8 cellular contexts compared by ENCODE assay signal in genomic region chr2:218908721-218909619, GRCh38. TPM values are rescaled to one million over a fixed set of nuclear protein-coding genes. Genes with fewer than 3 reads are reported as not detected.
DNase-seq lines count a peak whose midpoint lies in the region; ATAC-seq and TF ChIP-seq lines count a peak whose summit lies in the region.

No MANE protein-coding gene starts in this region.

- DNase-seq in AG10803 (ENCODE audit: low read depth) (peak; percentile 84), NCI-H524 (lab: John Stamatoyannopoulos, UW) (peak; percentile 76 to 94), lung (ENCODE audit: low spot score) (peak; percentile 87)
- peak; percentile 92 to 95 for DNase-seq in activated CD4-positive, alpha-beta T cell treated with anti-CD3 and anti-CD28 coated beads, Interleukin-2, amount 50 U/mL, for 48 hours
- DNase-seq in stimulated activated CD4-positive, alpha-beta T cell treated with anti-CD3 and anti-CD28 coated beads, Interleukin-4, amount 100 ng/mL, for 48 hours (ENCODE audit: low read depth in 2 of 2) = peak; percentile 91 to 92

- no peaks in the 10 kb centered on the region for H3K36me3 ChIP-seq in ectodermal cell (ENCODE audit: control insufficient read depth, insufficient read depth, low read length)
- H3K36me3 ChIP-seq in lung (ENCODE audit: control insufficient read depth in 2 of 2, insufficient read depth in 2 of 2, low read length in 2 of 2) = no peaks in the 10 kb centered on the region

- H3K27me3 ChIP-seq in ectodermal cell (ENCODE audit: control insufficient read depth, insufficient read depth, low read length, poor library complexity, severe bottlenecking) (peaks cover 45% of the 10 kb centered on the region), lung (ENCODE audit: control insufficient read depth, insufficient read depth) (no peaks in the 10 kb centered on the region)

- peak overlapping the region; percentile 68 for H3K4me3 ChIP-seq in AG10803 (ENCODE audit: low read length)
- peak overlapping the region; percentile 74 for H3K4me3 ChIP-seq in ectodermal cell (ENCODE audit: insufficient read depth, low read depth, low read length)
- H3K4me3 ChIP-seq in lung = peak overlapping the region; percentile 47

- ATAC-seq in GM19023 (IDR thresholded peaks at IDR 0.05; ENCODE audit: unreplicated experiment) (peak; percentile 95), HG03342 (IDR thresholded peaks at IDR 0.05; ENCODE audit: unreplicated experiment) (peak; percentile 89), lung (ENCODE audit: insufficient read depth, low FRiP score) (peak; percentile 89)

- H3K27ac ChIP-seq in ectodermal cell (ENCODE audit: insufficient read depth, low read depth, low read length, poor library complexity, severe bottlenecking) = peak overlapping the region; percentile 16
- H3K27ac ChIP-seq in lung (ENCODE audit: low read depth in 1 of 2, low read length in 1 of 2) = no peak overlapping the region

- 10 to 11% methylated on average over 55 to 57 of the region's 58 CpGs for WGBS in ectodermal cell, 2 experiments
- 4% methylated on average over 58 of the region's 58 CpGs for WGBS in lung, 2 donors

- H3K9me3 ChIP-seq in ectodermal cell (ENCODE audit: control insufficient read depth, low read length) = no peaks in the 10 kb centered on the region
- H3K9me3 ChIP-seq in lung (ENCODE audit: control insufficient read depth in 2 of 2, insufficient read depth in 1 of 2, low read length in 1 of 2) = peaks cover 0 to 5% of the 10 kb centered on the region in 2 donors

- H3K4me1 ChIP-seq in ectodermal cell (ENCODE audit: control insufficient read depth, insufficient read depth, low read length) (no peaks in the 10 kb centered on the region), lung (ENCODE audit: control insufficient read depth in 2 of 2, insufficient read depth in 2 of 2, low read length in 2 of 2) (peaks cover 0 to 7% of the 10 kb centered on the region in 2 donors)

- TF ChIP-seq CTCF in AG10803 (conservative IDR thresholded peaks at IDR 0.05; ENCODE audit: low read length) (no peak), lung (IDR thresholded peaks at IDR 0.05; ENCODE audit: control extremely low read depth, extremely low read depth) (no peak)

RNA-seq across cellular contexts. Expression of gene WNT10A, which starts 28.3 kb away (rescaled TPM):
- polyA plus RNA-seq in ectodermal cell (2013, experiment 1 of 4) = 0.61 TPM
- polyA plus RNA-seq in ectodermal cell (2013, experiment 2 of 4) = 0.55 TPM
- 0.64 TPM for polyA plus RNA-seq in ectodermal cell (2013, experiment 3 of 4)
- polyA plus RNA-seq in ectodermal cell (2013, experiment 4 of 4) = 0.41 TPM
- total RNA-seq in lung = under 1 TPM; 0.65 to 0.77 TPM
- polyA plus RNA-seq in lung = under 1 TPM; 0.17 to 0.43 TPM

RNA-seq across cellular contexts. Expression of gene WNT6, which starts 49.4 kb away (rescaled TPM):
- 0.39 TPM for polyA plus RNA-seq in ectodermal cell (2013, experiment 1 of 4)
- 0.25 TPM for polyA plus RNA-seq in ectodermal cell (2013, experiment 2 of 4)
- 0.27 TPM for polyA plus RNA-seq in ectodermal cell (2013, experiment 3 of 4)
- polyA plus RNA-seq in ectodermal cell (2013, experiment 4 of 4) = 0.41 TPM
- total RNA-seq in lung = under 1 TPM; 0.40 to 0.54 TPM
- under 1 TPM; 0.08 to 0.16 TPM for polyA plus RNA-seq in lung

RNA-seq across cellular contexts. Expression of gene CDK5R2, which starts 50.5 kb away (rescaled TPM):
- polyA plus RNA-seq in ectodermal cell (2013, experiment 1 of 4) = 0.67 TPM
- polyA plus RNA-seq in ectodermal cell (2013, experiment 2 of 4) = 0.48 TPM
- 0.43 TPM for polyA plus RNA-seq in ectodermal cell (2013, experiment 3 of 4)
- polyA plus RNA-seq in ectodermal cell (2013, experiment 4 of 4) = 0.61 TPM
- total RNA-seq in lung = under 1 TPM in 1 of 2 donors, not detected in 1; 0.17 TPM
- polyA plus RNA-seq in lung = under 1 TPM; 0.03 to 0.08 TPM
